In the genomic region with DNA sequence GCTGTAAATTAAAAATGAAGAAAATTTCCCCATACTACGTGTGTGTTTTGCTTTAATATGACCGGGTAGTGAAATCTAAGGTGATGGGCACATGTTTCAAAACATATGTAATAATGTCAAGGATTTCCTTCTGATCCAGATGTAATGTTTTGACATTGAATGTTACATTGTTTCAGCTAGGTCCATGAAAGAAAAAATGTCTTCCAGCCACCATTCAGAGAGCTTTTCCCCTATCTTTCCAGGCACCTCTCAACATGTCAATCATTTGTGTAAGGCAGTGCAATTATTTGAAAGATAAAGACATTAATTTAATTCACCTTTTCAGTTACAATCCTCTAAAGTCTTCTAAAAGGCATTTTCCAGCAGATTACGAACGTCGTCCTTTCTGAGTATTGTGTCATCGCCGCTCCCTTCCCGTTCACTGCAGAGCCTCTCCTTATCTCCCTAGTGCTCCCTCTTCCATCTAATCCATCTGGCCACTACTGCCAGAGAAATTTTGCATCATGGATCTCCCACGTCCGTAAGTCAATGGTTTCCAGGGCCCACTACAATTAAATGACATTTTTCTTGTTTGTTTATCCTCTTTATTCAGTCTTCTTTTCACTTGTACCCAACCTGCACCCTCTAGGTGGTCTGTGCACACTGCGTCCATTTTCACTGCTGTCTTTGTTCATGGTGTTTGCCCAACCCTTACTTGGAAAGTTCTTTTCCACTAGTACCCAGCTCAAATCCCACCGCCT, we compare ENCODE assay signal across 16 cellular contexts. TPM values are rescaled to one million over a fixed set of nuclear protein-coding genes. Genes with fewer than 3 reads are reported as not detected.
DNase-seq lines count a peak whose midpoint lies in the region; ATAC-seq and TF ChIP-seq lines count a peak whose summit lies in the region.
"Had no signal": no experiment of that assay in that cellular context is flagged by ENCODE, and none has a peak within 500 bp of the region (broad histone marks: within the 10 kb centered on the region; RNA-seq: fewer than 3 reads in every experiment).

No MANE protein-coding gene starts in this region.

- WGBS in adrenal gland, 4 donors: 83 to 89% (median 84%) methylated on average over 12 of the region's 12 CpGs

- H3K4me3 Mint-ChIP-seq in activated naive CD4-positive, alpha-beta T cell treated with anti-CD3 and anti-CD28 coated beads for 36 hours: peak overlapping the region; percentile 5
- H3K4me3 Mint-ChIP-seq in stimulated activated memory B cell treated with anti-CD40 and anti-IgM and Interleukin-4, amounts not matched to agents 10 μg/mL and 1 μg/mL and 100 μg/mL, for 72 hours: no peak overlapping the region

- intact Hi-C loops in activated naive CD4-positive, alpha-beta T cell treated with anti-CD3 and anti-CD28 coated beads for 36 hours (cut with micrococcal nuclease): loop anchor here (10.0 kb wide), 1 partner anchor 985 kb away; the partner anchor contains the start of gene CAMTA1
- intact Hi-C loops in adrenal gland (cut with DNase I): no loop called here

- H3K9me3 Mint-ChIP-seq in activated naive CD4-positive, alpha-beta T cell treated with anti-CD3 and anti-CD28 coated beads for 36 hours: no peaks in the 10 kb centered on the region
- H3K9me3 Mint-ChIP-seq in stimulated activated memory B cell treated with anti-CD40 and anti-IgM and Interleukin-4, amounts not matched to agents 10 μg/mL and 1 μg/mL and 100 μg/mL, for 72 hours: no peaks in the 10 kb centered on the region

- H3K9ac ChIP-seq in iPS-20b (ENCODE audit: low read depth, low read length): no peak overlapping the region

- peaks cover 21% of the 10 kb centered on the region for H3K36me3 ChIP-seq in iPS-20b (ENCODE audit: insufficient read depth, low read depth, low read length)
- H3K36me3 ChIP-seq in adrenal gland (replicated peaks in 1 of 2): no peaks in the 10 kb centered on the region

- no peak overlapping the region for H3K27ac Mint-ChIP-seq in activated naive CD4-positive, alpha-beta T cell treated with anti-CD3 and anti-CD28 coated beads for 36 hours
- H3K27ac Mint-ChIP-seq in stimulated activated memory B cell treated with anti-CD40 and anti-IgM and Interleukin-4, amounts not matched to agents 10 μg/mL and 1 μg/mL and 100 μg/mL, for 72 hours: peak overlapping the region; percentile 87

- H3K4me1 ChIP-seq in iPS-20b (ENCODE audit: insufficient read depth, low read length) (peaks cover 4% of the 10 kb centered on the region; the same call in 1 of the 2 replicates), adrenal gland (replicated peaks in 1 of 2) (peaks cover 7 to 14% of the 10 kb centered on the region in 2 donors)

- CTCF ChIA-PET in activated naive CD4-positive, alpha-beta T cell treated with anti-CD3 and anti-CD28 coated beads for 36 hours (lab: Charles Lee): interaction anchor here (1.6 kb wide), 1 partner anchor 17 kb away, joined by 8 read pairs; no protein-coding TSS in a partner anchor

- H3K4me3 ChIP-seq in iPS-20b (ENCODE audit: low read length) (peak overlapping the region; percentile 95; the same call in 1 of the 2 replicates), adrenal gland (no peak overlapping the region)

- H3K27me3 ChIP-seq in iPS-20b (ENCODE audit: insufficient read depth, low read length) (no peaks in the 10 kb centered on the region), adrenal gland (no peaks in the 10 kb centered on the region)

- DNase-seq in activated naive CD4-positive, alpha-beta T cell treated with anti-CD3 and anti-CD28 coated beads for 36 hours: no peak
- no peak for DNase-seq in activated naive CD4-positive, alpha-beta T cell treated with anti-CD3 and anti-CD28 coated beads, Interleukin-2, amount 50 U/mL, for 16 hours
- DNase-seq in NCI-H345 (lab: John Stamatoyannopoulos, UW) (peak; percentile 55), NCI-H774 (lab: John Stamatoyannopoulos, UW) (no peak), adrenal gland (no peak)
- DNase-seq: effector memory CD4-positive, alpha-beta T cell; GF-D8; left colon; NCI-H187; occipital lobe; stimulated activated CD4-positive, alpha-beta T cell treated with anti-CD3 and anti-CD28 coated beads, Interleukin-15, amount 100 ng/mL, for 24 hours; stimulated activated CD8-positive, alpha-beta memory T cell treated with anti-CD3 and anti-CD28 coated beads, Interleukin-4, amount 100 ng/mL, for 48 hours had no signal

- TF ChIP-seq CTCF in adrenal gland (IDR thresholded peaks at IDR 0.05): no peak

- H3K9me3 ChIP-seq in iPS-20b (ENCODE audit: insufficient read depth, low read depth, low read length) (no peaks in the 10 kb centered on the region), adrenal gland (replicated peaks in 1 of 3) (no peaks in the 10 kb centered on the region)
- H3K9me3 ChIP-seq: HAP-1 had no signal

- H3K27ac ChIP-seq in iPS-20b (ENCODE audit: low read length) (no peak overlapping the region), adrenal gland (peak overlapping the region in 1 of 5 donors; percentile 90)

- ATAC-seq in stimulated activated memory B cell treated with anti-CD40 and anti-IgM and Interleukin-4, amounts not matched to agents 10 μg/mL and 1 μg/mL and 100 μg/mL, for 72 hours: no peak
- ATAC-seq in HG02623 (IDR thresholded peaks at IDR 0.05; ENCODE audit: unreplicated experiment): no peak

- H3K4me1 Mint-ChIP-seq in activated naive CD4-positive, alpha-beta T cell treated with anti-CD3 and anti-CD28 coated beads for 36 hours (ENCODE audit: low read depth): peaks cover 29% of the 10 kb centered on the region
- H3K4me1 Mint-ChIP-seq in stimulated activated memory B cell treated with anti-CD40 and anti-IgM and Interleukin-4, amounts not matched to agents 10 μg/mL and 1 μg/mL and 100 μg/mL, for 72 hours: peaks cover 27% of the 10 kb centered on the region

- no peak for TF ChIP-seq POLR2A in adrenal gland (IDR thresholded peaks at IDR 0.05)

- H3K27me3 Mint-ChIP-seq in activated naive CD4-positive, alpha-beta T cell treated with anti-CD3 and anti-CD28 coated beads for 36 hours (ENCODE audit: low read depth): peaks cover 10% of the 10 kb centered on the region
- no peaks in the 10 kb centered on the region for H3K27me3 Mint-ChIP-seq in stimulated activated memory B cell treated with anti-CD40 and anti-IgM and Interleukin-4, amounts not matched to agents 10 μg/mL and 1 μg/mL and 100 μg/mL, for 72 hours

- peaks cover 8% of the 10 kb centered on the region for H3K36me3 Mint-ChIP-seq in activated naive CD4-positive, alpha-beta T cell treated with anti-CD3 and anti-CD28 coated beads for 36 hours (ENCODE audit: low read depth)
- peaks cover 8% of the 10 kb centered on the region for H3K36me3 Mint-ChIP-seq in stimulated activated memory B cell treated with anti-CD40 and anti-IgM and Interleukin-4, amounts not matched to agents 10 μg/mL and 1 μg/mL and 100 μg/mL, for 72 hours

RNA-seq across cellular contexts. Expression of gene VAMP3, which starts 1.3 kb away (rescaled TPM):
- total RNA-seq in activated naive CD4-positive, alpha-beta T cell treated with anti-CD3 and anti-CD28 coated beads for 36 hours: 10 to 100 TPM; 16.7 to 19.4 TPM
- 100 to 1,000 TPM in 5 of 8 donors, 10 to 100 TPM in 3; 89.3 to 151 (median 116) TPM for total RNA-seq in adrenal gland
- 100 to 1,000 TPM in 1 of 3 donors, 10 to 100 TPM in 2; 52.0 to 186 (median 61.6) TPM for polyA plus RNA-seq in adrenal gland

RNA-seq across cellular contexts. Expression of gene PER3, which starts 14.2 kb away (rescaled TPM):
- total RNA-seq in activated naive CD4-positive, alpha-beta T cell treated with anti-CD3 and anti-CD28 coated beads for 36 hours: 1 to 10 TPM; 2.9 to 3.1 TPM
- total RNA-seq in adrenal gland: 10 to 100 TPM; 11.6 to 29.0 (median 19.6) TPM
- 10 to 100 TPM in 2 of 3 donors, 1 to 10 TPM in 1; 8.8 to 19.9 (median 14.8) TPM for polyA plus RNA-seq in adrenal gland

Comparison
In these comparisons a context has a peak if more than half of its experiments do, and no peak if none do; other contexts are left out.
1. RNA of gene VAMP3, which starts 1.3 kb away (total RNA-seq): 89.3 to 151 TPM in adrenal gland; 16.7 to 19.4 TPM in activated naive CD4-positive, alpha-beta T cell treated with anti-CD3 and anti-CD28 coated beads for 36 hours; every median in the first group is over 4 times any median in the second.